Comparison of ENCODE assay signal across 32 cellular contexts in the genomic region with DNA sequence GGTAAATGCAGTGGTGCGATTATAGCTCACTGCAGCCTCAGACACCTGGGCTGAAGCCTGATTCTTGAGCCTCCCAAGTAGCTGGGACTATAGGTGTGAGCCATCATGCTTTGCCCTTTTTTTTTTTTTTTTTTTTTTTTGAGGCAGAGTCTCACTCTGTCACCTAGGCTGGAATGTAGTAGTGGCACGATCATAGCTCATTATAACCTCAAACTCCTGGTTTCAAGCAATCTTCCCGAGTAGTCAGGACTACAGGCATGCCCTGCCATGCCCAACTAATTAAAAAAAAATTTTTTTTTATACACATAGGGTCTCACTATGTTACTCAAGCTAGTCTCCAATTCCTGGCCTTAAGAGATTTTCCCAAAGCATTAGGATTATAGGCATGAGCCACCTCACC. TPM values are rescaled to one million over a fixed set of nuclear protein-coding genes. Genes with fewer than 3 reads are reported as not detected.
DNase-seq lines count a peak whose midpoint lies in the region; ATAC-seq and TF ChIP-seq lines count a peak whose summit lies in the region.
"Had no signal": no experiment of that assay in that cellular context is flagged by ENCODE, and none has a peak within 500 bp of the region (broad histone marks: within the 10 kb centered on the region; RNA-seq: fewer than 3 reads in every experiment).

No MANE protein-coding gene starts in this region.

- 47 to 61% (median 53%) methylated on average over 3 of the region's 3 CpGs for WGBS in heart left ventricle, 4 donors

- H3K4me1 ChIP-seq in heart left ventricle (peaks cover 0 to 92% (median 61%) of the 10 kb centered on the region in 12 donors), right atrium auricular region (peaks cover 0 to 69% of the 10 kb centered on the region in 2 donors)

- TF ChIP-seq CTCF in heart left ventricle (IDR thresholded peaks at IDR 0.05), result no peak
- no peak for TF ChIP-seq CTCF in WERI-Rb-1 (IDR thresholded peaks at IDR 0.05; ENCODE audit: low read depth, low read length)
- no peak for TF ChIP-seq CTCF in right atrium auricular region (IDR thresholded peaks at IDR 0.05)
- TF ChIP-seq CTCF in type B pancreatic cell (conservative IDR thresholded peaks at IDR 0.05), result no peak

- DNase-seq in heart left ventricle (no peak), Right ventricle myocardium inferior (ENCODE audit: missing footprints) (no peak), WERI-Rb-1 (no peak), right atrium auricular region (ENCODE audit: low spot score) (no peak), type B pancreatic cell (ENCODE audit: extremely low spot score, unreplicated experiment) (no peak), dermis blood vessel endothelial cell (no peak), COR-L47 (lab: John Stamatoyannopoulos, UW) (no peak)
- no peak for DNase-seq in NK-92 treated with Interleukin-12 subunit alpha and Interleukin-12 subunit beta, amount 100 ng/mL, for 24 hours (lab: John Stamatoyannopoulos, UW)
- DNase-seq: activated CD4-positive, alpha-beta T cell treated with anti-CD3 and anti-CD28 coated beads for 48 hours; activated naive CD4-positive, alpha-beta T cell treated with anti-CD3 and anti-CD28 coated beads for 36 hours; activated T-cell treated with anti-CD3 and anti-CD28 coated beads, Interleukin-2, amount 50 U/mL, for 72 hours; amygdala; Calu3; DND-41; effector memory CD8-positive, alpha-beta T cell; esophagus squamous epithelium; hypothalamus; immature natural killer cell; Kasumi-1; left lung; naive B cell; NCI-H1694; NCI-H446 treated with DMSO at 0.1 percent for 48 hours; NCI-H82; RPMI8226; SK-N-SH; stomach; tibial artery had no signal

- peaks cover 0 to 99% (median 92%) of the 10 kb centered on the region in 9 donors for H3K36me3 ChIP-seq in heart left ventricle
- peaks cover 96% of the 10 kb centered on the region for H3K36me3 ChIP-seq in WERI-Rb-1
- peaks cover 92% of the 10 kb centered on the region for H3K36me3 ChIP-seq in right atrium auricular region

- H3K9me3 ChIP-seq in heart left ventricle (no peaks in the 10 kb centered on the region), WERI-Rb-1 (ENCODE audit: severe bottlenecking) (no peaks in the 10 kb centered on the region), right atrium auricular region (no peaks in the 10 kb centered on the region)
- H3K9me3 ChIP-seq: esophagus squamous epithelium, left lung, prostate gland, SK-N-SH, stomach, tibial artery had no signal

- intact Hi-C loops in heart left ventricle (cut with DNase I) (loop anchor here in 8 of 10 donors (10.0 kb wide), 3 partner anchors 63 to 183 kb away; no protein-coding TSS in a partner anchor), Right ventricle myocardium inferior (cut with DNase I) (loop anchor here (10.0 kb wide), 1 partner anchor 183 kb away; no protein-coding TSS in a partner anchor)

- peaks cover 49% of the 10 kb centered on the region for H3K36me3 Mint-ChIP-seq in type B pancreatic cell

- H3K27me3 ChIP-seq in heart left ventricle (no peaks in the 10 kb centered on the region), WERI-Rb-1 (ENCODE audit: insufficient read depth, low read depth, severe bottlenecking) (no peaks in the 10 kb centered on the region), right atrium auricular region (no peaks in the 10 kb centered on the region)
- H3K27me3 ChIP-seq: esophagus squamous epithelium, left lung, stomach, tibial artery had no signal

- peak overlapping the region; percentile 64 for H3K27ac Mint-ChIP-seq in type B pancreatic cell
- H3K27ac Mint-ChIP-seq: activated naive CD4-positive, alpha-beta T cell treated with anti-CD3 and anti-CD28 coated beads for 36 hours; activated T-cell treated with anti-CD3 and anti-CD28 coated beads, Interleukin-2, amount 50 U/mL, for 72 hours; effector memory CD8-positive, alpha-beta T cell; T-helper 1 cell treated with Interleukin-12 subunit alpha and Interleukin-12 subunit beta and Interleukin-4 antibody, amounts not matched to agents 30 μg/mL and 1 μg/mL, for 36 hours had no signal

- peak overlapping the region in 10 of 12 donors; percentile 32 to 99 (median 98) for H3K27ac ChIP-seq in heart left ventricle
- H3K27ac ChIP-seq in WERI-Rb-1, result peak overlapping the region; percentile 17; the same call in 1 of the 2 replicates
- peak overlapping the region; percentile 98 to 100 for H3K27ac ChIP-seq in right atrium auricular region
- H3K27ac ChIP-seq: HL-60 had no signal

- peak overlapping the region in 6 of 12 donors; percentile 0 to 96 (median 82) for H3K4me3 ChIP-seq in heart left ventricle
- H3K4me3 ChIP-seq in WERI-Rb-1 (ENCODE audit: low read depth, low read length), result no peak overlapping the region
- peak overlapping the region; percentile 88 to 98 for H3K4me3 ChIP-seq in right atrium auricular region
- H3K4me3 ChIP-seq: left lung, prostate gland had no signal

- peaks cover 37% of the 10 kb centered on the region for H3K4me1 Mint-ChIP-seq in type B pancreatic cell (ENCODE audit: unreplicated experiment)

- TF ChIP-seq POLR2A in heart left ventricle (IDR thresholded peaks at IDR 0.05), result no peak

- no peaks in the 10 kb centered on the region for H3K9me3 Mint-ChIP-seq in type B pancreatic cell
- H3K9me3 Mint-ChIP-seq: activated naive CD4-positive, alpha-beta T cell treated with anti-CD3 and anti-CD28 coated beads for 36 hours; activated T-cell treated with anti-CD3 and anti-CD28 coated beads, Interleukin-2, amount 50 U/mL, for 72 hours; effector memory CD8-positive, alpha-beta T cell; immature natural killer cell; mesothelial cell of epicardium; naive B cell; T-helper 1 cell treated with Interleukin-12 subunit alpha and Interleukin-12 subunit beta and Interleukin-4 antibody, amounts not matched to agents 30 μg/mL and 1 μg/mL, for 36 hours had no signal

- H3K4me3 Mint-ChIP-seq in type B pancreatic cell, result no peak overlapping the region
- H3K4me3 Mint-ChIP-seq: activated naive CD4-positive, alpha-beta T cell treated with anti-CD3 and anti-CD28 coated beads for 36 hours; mesothelial cell of epicardium; T-helper 1 cell treated with Interleukin-12 subunit alpha and Interleukin-12 subunit beta and Interleukin-4 antibody, amounts not matched to agents 30 μg/mL and 1 μg/mL, for 36 hours had no signal

- ATAC-seq in heart left ventricle (no peak), Right ventricle myocardium inferior (no peak)
- ATAC-seq: activated T-cell treated with anti-CD3 and anti-CD28 coated beads, Interleukin-2, amount 50 U/mL, for 72 hours; effector memory CD8-positive, alpha-beta T cell had no signal

- no peaks in the 10 kb centered on the region for H3K27me3 Mint-ChIP-seq in type B pancreatic cell
- H3K27me3 Mint-ChIP-seq: effector memory CD8-positive, alpha-beta T cell; naive B cell had no signal

RNA-seq across cellular contexts. Expression of a gene that starts 6.9 kb away (rescaled TPM):
- total RNA-seq in heart left ventricle, result 1,000 to 10,000 TPM; 1,194 to 2,963 (median 1,871) TPM
- polyA plus RNA-seq in heart left ventricle, result 1,000 to 10,000 TPM in 1 of 2 donors, 100 to 1,000 TPM in 1; 494 to 1,113 TPM
- 3,009 TPM for total RNA-seq in Right ventricle myocardium inferior
- total RNA-seq in right atrium auricular region, result 1,000 to 10,000 TPM; 1,597 to 3,086 TPM
- total RNA-seq in type B pancreatic cell (ENCODE audit: low replicate concordance), result 163 and 203 TPM in 2 replicates
- total RNA-seq in dermis blood vessel endothelial cell, result 84.6 and 176 TPM in 2 replicates

Comparison
In these comparisons a context has a peak if more than half of its experiments do, and no peak if none do; other contexts are left out.
1. H3K27ac ChIP-seq: peak in every context shown above with its lines; median percentile 99 in right atrium auricular region; 98 in heart left ventricle; 17 in WERI-Rb-1.